ENCODE assay signal across 8 cellular contexts in genomic region chr14:64910847-64911495, GRCh38. TPM values are rescaled to one million over a fixed set of nuclear protein-coding genes. Genes with fewer than 3 reads are reported as not detected.
DNase-seq lines count a peak whose midpoint lies in the region; ATAC-seq, FAIRE-seq and TF ChIP-seq lines count a peak whose summit lies in the region.

No MANE protein-coding gene starts in this region.

- TF ChIP-seq CTCF in astrocyte (IDR thresholded peaks at IDR 0.05; ENCODE audit: insufficient read depth, low read depth, low read length) (peak; percentile 74), mucosa of descending colon (IDR thresholded peaks at IDR 0.05) (peak; percentile 42)

- H3K36me3 Mint-ChIP-seq in astrocyte (ENCODE audit: low read depth, unreplicated experiment): no peaks in the 10 kb centered on the region

- H3K27ac Mint-ChIP-seq in astrocyte (ENCODE audit: unreplicated experiment): no peak overlapping the region

- H4K20me1 ChIP-seq in astrocyte (ENCODE audit: insufficient read depth, low read length): peaks cover 10% of the 10 kb centered on the region

- no peak overlapping the region for H3K4me3 Mint-ChIP-seq in astrocyte (ENCODE audit: unreplicated experiment)

- no peak overlapping the region for H2AFZ ChIP-seq in astrocyte (ENCODE audit: low read depth, low read length)

- ATAC-seq in mucosa of descending colon: no peak
- ATAC-seq in HG03280 (IDR thresholded peaks at IDR 0.05; ENCODE audit: unreplicated experiment): no peak
- no peak for ATAC-seq in HG02981 (IDR thresholded peaks at IDR 0.05; ENCODE audit: unreplicated experiment)

- H3K4me1 Mint-ChIP-seq in astrocyte (ENCODE audit: low read depth, unreplicated experiment): peaks cover 7% of the 10 kb centered on the region

- intact Hi-C loops in mucosa of descending colon (cut with DNase I, micrococcal nuclease): no loop called here

- peaks cover 18% of the 10 kb centered on the region for H3K4me1 ChIP-seq in astrocyte (ENCODE audit: insufficient read depth, low read length)
- H3K4me1 ChIP-seq in mucosa of descending colon (ENCODE audit: low read depth): peaks cover 11% of the 10 kb centered on the region

- FAIRE-seq in astrocyte (lab: Jason Lieb, UNC): no peak
- FAIRE-seq in GM19239 (lab: Jason Lieb, UNC): no peak

- DNase-seq in Daoy (ENCODE audit: low read depth): peak; percentile 41
- DNase-seq in M059J (ENCODE audit: low read depth): peak; percentile 32
- DNase-seq in astrocyte (ENCODE audit: low read depth): no peak
- DNase-seq in mucosa of descending colon: no peak
- no peak for DNase-seq in GM19239 (ENCODE audit: insufficient read length, low spot score)
- no peak for DNase-seq in GM19238 (ENCODE audit: insufficient read length, low spot score)

- peaks cover 17% of the 10 kb centered on the region for H3K79me2 ChIP-seq in astrocyte (ENCODE audit: insufficient read depth, low read length)

- H3K27me3 ChIP-seq in astrocyte (ENCODE audit: insufficient read depth, low read length): peaks cover 13% of the 10 kb centered on the region

- H3K4me3 ChIP-seq in astrocyte (ENCODE audit: insufficient read depth, low read depth, low read length) (no peak overlapping the region), mucosa of descending colon (no peak overlapping the region)

- H3K36me3 ChIP-seq in astrocyte (ENCODE audit: insufficient read depth, low read length) (no peaks in the 10 kb centered on the region), mucosa of descending colon (ENCODE audit: low read depth) (no peaks in the 10 kb centered on the region)

- no peak overlapping the region for H3K4me2 ChIP-seq in astrocyte (ENCODE audit: low read length)

- no peaks in the 10 kb centered on the region for H3K9me3 Mint-ChIP-seq in astrocyte (ENCODE audit: unreplicated experiment)

- H3K9ac ChIP-seq in astrocyte (ENCODE audit: low read length): no peak overlapping the region

- H3K27ac ChIP-seq in astrocyte (ENCODE audit: low read depth, low read length): no peak overlapping the region

- H3K9me3 ChIP-seq in astrocyte (ENCODE audit: insufficient read depth, low read depth, low read length) (no peaks in the 10 kb centered on the region), mucosa of descending colon (no peaks in the 10 kb centered on the region)

- H3K27me3 Mint-ChIP-seq in astrocyte (ENCODE audit: low read depth, unreplicated experiment): no peaks in the 10 kb centered on the region

RNA-seq across cellular contexts. Expression of gene CHURC1, which starts 3.3 kb away (rescaled TPM):
- 82.5 and 130 TPM in 2 replicates for total RNA-seq in Daoy (2014; rRNA removed; shearing (Covaris generic))
- total RNA-seq in M059J (2014; rRNA removed; shearing (Covaris generic)): 84.4 and 138 TPM in 2 replicates
- total RNA-seq in astrocyte (45.3 and 48.1 TPM in 2 replicates), mucosa of descending colon (10 to 100 TPM; 52.4 to 66.5 (median 65.4) TPM)

RNA-seq across cellular contexts. Expression of gene SPTB, which starts 31.3 kb away (rescaled TPM):
- 1.3 and 2.2 TPM in 2 replicates for total RNA-seq in Daoy (2014; rRNA removed; shearing (Covaris generic))
- total RNA-seq in M059J (2014; rRNA removed; shearing (Covaris generic)): 0.86 and 1.5 TPM in 2 replicates
- total RNA-seq in astrocyte: 0.32 and 0.43 TPM in 2 replicates
- total RNA-seq in mucosa of descending colon: 1 to 10 TPM in 1 of 3 donors, under 1 TPM in 2; 0.35 to 1.4 (median 0.51) TPM

RNA-seq across cellular contexts. Expression of gene GPX2, which starts 31.6 kb away (rescaled TPM):
- not detected in 2 replicates for total RNA-seq in Daoy (2014; rRNA removed; shearing (Covaris generic))
- total RNA-seq in M059J (2014; rRNA removed; shearing (Covaris generic)): not detected in 2 replicates
- total RNA-seq in astrocyte (not detected in 2 replicates), mucosa of descending colon (100 to 1,000 TPM; 171 to 590 (median 288) TPM)

Comparison
In these comparisons a context has a peak if more than half of its experiments do, and no peak if none do; other contexts are left out.
1. DNase-seq: peak in Daoy (single experiment) and M059J (single experiment); none in astrocyte (single experiment), mucosa of descending colon (0 of 3), GM19239 (single experiment) and GM19238 (single experiment).
2. RNA of gene GPX2, which starts 31.6 kb away (total RNA-seq): 171 to 590 TPM in mucosa of descending colon; not detected in Daoy, not detected in M059J and not detected in astrocyte; every median in the first group is over 100 times any median in the second.